Comparison of ENCODE assay signal across 8 cellular contexts in genomic region chr5:172765766-172766286, GRCh38. TPM values are rescaled to one million over a fixed set of nuclear protein-coding genes. Genes with fewer than 3 reads are reported as not detected.
A peak's percentile ranks its signal among the peaks of the same experiment; 100 is the strongest.
DNase-seq lines count a peak whose midpoint lies in the region; ATAC-seq, FAIRE-seq and TF ChIP-seq lines count a peak whose summit lies in the region.

No MANE protein-coding gene starts in this region.

- DNase-seq in A549 (ENCODE audit: low read depth in 1 of 2, low spot score in 1 of 2) (peak in 1 of 2 experiments; percentile 95), NAMALWA (ENCODE audit: low spot score) (peak; percentile 47), dedifferentiated amniotic fluid mesenchymal stem cell (ENCODE audit: extremely low spot score) (peak; percentile 40), GM12891 (ENCODE audit: insufficient read length, low spot score) (no peak), hippocampal formation (lab: John Stamatoyannopoulos, UW) (no peak), T1000 (lab: John Stamatoyannopoulos, UW) (no peak)

- H3K27ac ChIP-seq in A549, result peak overlapping the region; percentile 97 to 100
- peak overlapping the region; percentile 100 for H3K27ac ChIP-seq in mucosa of rectum (ENCODE audit: low read depth in 2 of 2, low read length in 2 of 2)

- TF ChIP-seq RAD21 in A549 (conservative IDR thresholded peaks at IDR 0.05 in 1 of 2, IDR thresholded peaks at IDR 0.05 in 1 of 2), result no peak

- peak overlapping the region; percentile 64 for H3K9ac ChIP-seq in mucosa of rectum (ENCODE audit: low read depth in 1 of 2, low read length in 2 of 2)

- FAIRE-seq in A549 (lab: Jason Lieb, UNC) (no peak), GM12891 (lab: Jason Lieb, UNC) (no peak)

- H3K36me3 ChIP-seq in mucosa of rectum (ENCODE audit: control insufficient read depth in 2 of 2, insufficient read depth in 2 of 2, low read length in 2 of 2), result peaks cover 23 to 28% of the 10 kb centered on the region in 2 donors

- WGBS in A549 (ENCODE audit: missing lambda C conversion rate), result 5% methylated on average over 4 of the region's 4 CpGs

- H3K4me3 ChIP-seq in A549 (peak overlapping the region; percentile 75), mucosa of rectum (ENCODE audit: low read length in 2 of 2) (peak overlapping the region in 1 of 2 donors; percentile 49)

- no peak for TF ChIP-seq EP300 in A549 (IDR thresholded peaks at IDR 0.05)

- TF ChIP-seq POLR2A in A549 (IDR thresholded peaks at IDR 0.05; ENCODE audit: low read length) (no peak), GM12891 (IDR thresholded peaks at IDR 0.05; ENCODE audit: low read depth, low read length) (no peak)

- POLR2A ChIA-PET in A549 (lab: Yijun Ruan, JAX), result interaction anchor here (0.7 to 3.9 kb wide), 24 partner anchors 8 to 192 kb away, joined by 3 to 35 read pairs (median 6); no protein-coding TSS in a partner anchor

- CTCF ChIA-PET in A549 (lab: Yijun Ruan, JAX), result interaction anchor here (1.2 to 5.4 kb wide), 12 partner anchors 16 to 193 kb away, joined by 3 to 68 read pairs (median 5); partner anchors contain the start of gene RPL26L1

- no peaks in the 10 kb centered on the region for H3K27me3 ChIP-seq in mucosa of rectum (ENCODE audit: control insufficient read depth in 2 of 2, insufficient read depth in 2 of 2, low read length in 2 of 2)

- peak overlapping the region; percentile 89 for H3K4me2 ChIP-seq in A549

- H3K4me1 ChIP-seq in A549 (peaks cover 15% of the 10 kb centered on the region), mucosa of rectum (ENCODE audit: control insufficient read depth in 2 of 2, insufficient read depth in 2 of 2, low read length in 2 of 2) (peaks cover 28 to 32% of the 10 kb centered on the region in 2 donors)

- TF ChIP-seq CTCF in A549 (IDR thresholded peaks at IDR 0.05), result no peak

- peaks cover 2% of the 10 kb centered on the region; the same call in 1 of the 3 replicates for H3K9me3 ChIP-seq in A549
- H3K9me3 ChIP-seq in mucosa of rectum (ENCODE audit: control insufficient read depth in 2 of 2, low read length in 2 of 2), result no peaks in the 10 kb centered on the region

- ATAC-seq in A549 (peak; percentile 36 to 47), HG03196 (IDR thresholded peaks at IDR 0.05; ENCODE audit: unreplicated experiment) (no peak)

TF ChIP-seq in A549, 52 proteins besides CTCF, POLR2A, EP300 and RAD21 (continues in another document):
- no peak for TF ChIP-seq CBX2 (IDR thresholded peaks at IDR 0.05; ENCODE audit: borderline replicate concordance, low read depth)
- peak; percentile 54 for TF ChIP-seq CHD2 (IDR thresholded peaks at IDR 0.05; ENCODE audit: low read length, partially characterized antibody)
- TF ChIP-seq ZC3H11A (IDR thresholded peaks at IDR 0.05), result no peak
- TF ChIP-seq HDAC2 (IDR thresholded peaks at IDR 0.05), result peak; percentile 93
- TF ChIP-seq BHLHE40 (IDR thresholded peaks at IDR 0.05; ENCODE audit: low read depth, low read length), result no peak
- no peak for TF ChIP-seq FOSL2 (IDR thresholded peaks at IDR 0.05)
- TF ChIP-seq FOSL2 (CRISPR knock-in tag; IDR thresholded peaks at IDR 0.05), result peak; percentile 38
- no peak for TF ChIP-seq PHF8 (IDR thresholded peaks at IDR 0.05; ENCODE audit: borderline replicate concordance, low read depth)
- no peak; the same call in 1 of the 2 replicates for TF ChIP-seq HOXB5 (CRISPR knock-in tag; IDR thresholded peaks at IDR 0.05)
- TF ChIP-seq JUN (IDR thresholded peaks at IDR 0.05), result no peak; a peak in 2 of 5 replicates
- TF ChIP-seq ATOH8 (CRISPR knock-in tag; IDR thresholded peaks at IDR 0.05; ENCODE audit: low read depth), result no peak; the same call in 1 of the 2 replicates
- TF ChIP-seq PBX3 (IDR thresholded peaks at IDR 0.05), result peak; percentile 55
- TF ChIP-seq RFX5 (IDR thresholded peaks at IDR 0.05), result no peak
- peak; percentile 91 for TF ChIP-seq HMGXB4 (CRISPR knock-in tag; IDR thresholded peaks at IDR 0.05; ENCODE audit: borderline replicate concordance)

TF ChIP-seq in GM12891, 5 proteins besides CTCF, POLR2A, EP300 and RAD21:
- TF ChIP-seq SPI1 (IDR thresholded peaks at IDR 0.05; ENCODE audit: low read depth, low read length), result no peak
- TF ChIP-seq POLR2AphosphoS5 (IDR thresholded peaks at IDR 0.05; ENCODE audit: low read depth, low read length), result no peak

RNA-seq across cellular contexts. Expression of gene DUSP1, which starts 5.2 kb away (rescaled TPM):
- polyA plus RNA-seq in A549 (2011; rRNA removed) (525 and 594 TPM in 2 replicates), A549 (2017; fragmentation: RNase III; extraction: RNeasy Plus Mini Kit Qiagen cat#74134 plus additional on column Dnase treatment) (191 to 207 TPM (median 203 TPM) in 3 replicates)
- polyA plus RNA-seq in A549 (2012; cell fraction: cytosol; rRNA removed), result 540 and 757 TPM in 2 replicates
- 1,192 and 1,375 TPM in 2 replicates for polyA plus RNA-seq in A549 (2012; cell fraction: nucleus; rRNA removed)
- polyA minus RNA-seq in A549 (2011; rRNA and poly(A)+ RNA removed), result 620 and 630 TPM in 2 replicates
- 5.2 TPM for polyA plus RNA-seq in GM12891 (2012; ENCODE audit: low read depth, missing spikeins)

Comparison
In these comparisons a context has a peak if more than half of its experiments do, and no peak if none do; other contexts are left out.
1. DNase-seq: peak in NAMALWA (single experiment) and dedifferentiated amniotic fluid mesenchymal stem cell (single experiment); none in GM12891 (single experiment), hippocampal formation (0 of 2) and T1000 (single experiment).